13 cellular contexts compared by ENCODE assay signal in genomic region chr2:27096748-27097297, GRCh38. TPM values are rescaled to one million over a fixed set of nuclear protein-coding genes. Genes with fewer than 3 reads are reported as not detected.
DNase-seq lines count a peak whose midpoint lies in the region; ATAC-seq and TF ChIP-seq lines count a peak whose summit lies in the region.
"Had no signal": no experiment of that assay in that cellular context is flagged by ENCODE, and none has a peak within 500 bp of the region (broad histone marks: within the 10 kb centered on the region; RNA-seq: fewer than 3 reads in every experiment).

No MANE protein-coding gene starts in this region.

- H3K4me1 Mint-ChIP-seq in T-helper 17 cell = peaks cover 2% of the 10 kb centered on the region

- ATAC-seq in T-helper 17 cell (no peak), HG03432 (IDR thresholded peaks at IDR 0.05; ENCODE audit: unreplicated experiment) (no peak)

- DNase-seq in CD1c-positive myeloid dendritic cell (ENCODE audit: extremely low spot score) (peak; percentile 66), T-helper 17 cell (no peak), NOMO-1 treated with DMSO at 0.1 percent for 48 hours (lab: John Stamatoyannopoulos, UW; ENCODE audit: unreplicated experiment) (no peak)
- no peak for DNase-seq in effector CD8-positive, alpha-beta T cell (lab: John Stamatoyannopoulos, UW)
- DNase-seq: activated B cell treated with CpG ODN at 0.5 μM for 24 hours, activated T-cell treated with anti-CD3 and anti-CD28 coated beads for 4 hours, AML-193, NCI-H2081 treated with DMSO at 0.1 percent for 48 hours, SIG-M5 had no signal

- 43% methylated on average over 3 of the region's 3 CpGs for WGBS in liver

- peak overlapping the region; percentile 50 for H3K4me3 Mint-ChIP-seq in T-helper 17 cell

- no peak for TF ChIP-seq RAD21 in liver (IDR thresholded peaks at IDR 0.05)

- no peaks in the 10 kb centered on the region for H3K27me3 ChIP-seq in liver (ENCODE audit: control insufficient read depth in 4 of 4, insufficient read depth in 4 of 4, low read length in 3 of 4)
- H3K27me3 ChIP-seq: vagina had no signal

- TF ChIP-seq CTCF in liver (IDR thresholded peaks at IDR 0.05; ENCODE audit: low read depth, low read length, missing input control) = no peak

- H3K4me3 ChIP-seq in liver (ENCODE audit: low read depth in 1 of 3, low read length in 3 of 3) = no peak overlapping the region

- peaks cover 22 to 64% (median 56%) of the 10 kb centered on the region in 4 donors for H3K4me1 ChIP-seq in liver (ENCODE audit: control insufficient read depth in 4 of 4, insufficient read depth in 4 of 4, low read length in 3 of 4)

- H3K27ac ChIP-seq in liver (ENCODE audit: low read depth in 1 of 2, low read length in 2 of 2) = peak overlapping the region; percentile 82 to 87
- H3K27ac ChIP-seq: vagina had no signal

- H3K27me3 Mint-ChIP-seq in T-helper 17 cell = no peaks in the 10 kb centered on the region
- H3K27me3 Mint-ChIP-seq: activated B cell treated with CpG ODN at 0.5 μM for 24 hours had no signal

- H3K36me3 Mint-ChIP-seq in T-helper 17 cell (ENCODE audit: low read depth) = no peaks in the 10 kb centered on the region

- peaks cover 8 to 30% (median 21%) of the 10 kb centered on the region in 4 donors for H3K36me3 ChIP-seq in liver (ENCODE audit: control insufficient read depth in 4 of 4, insufficient read depth in 3 of 4, low read depth in 1 of 4, low read length in 3 of 4)
- H3K36me3 ChIP-seq: vagina had no signal

- H3K9ac ChIP-seq in liver (ENCODE audit: low read depth in 1 of 2, low read length in 2 of 2) = no peak overlapping the region

- peak overlapping the region; percentile 11 for H3K27ac Mint-ChIP-seq in T-helper 17 cell
- H3K27ac Mint-ChIP-seq: activated B cell treated with CpG ODN at 0.5 μM for 24 hours, HFFc6 had no signal

- no peaks in the 10 kb centered on the region for H3K9me3 ChIP-seq in T-helper 17 cell (ENCODE audit: control insufficient read depth, low read length, poor library complexity, severe bottlenecking)
- no peaks in the 10 kb centered on the region for H3K9me3 ChIP-seq in liver (ENCODE audit: control insufficient read depth in 4 of 4, low read length in 3 of 4)
- H3K9me3 ChIP-seq: vagina had no signal

TF ChIP-seq in liver, 16 proteins besides CTCF, POLR2A, EP300 and RAD21:
- no peak for TF ChIP-seq HNF4G (IDR thresholded peaks at IDR 0.05)
- TF ChIP-seq FOXA2 (IDR thresholded peaks at IDR 0.05) = no peak
- TF ChIP-seq TAF1 (conservative IDR thresholded peaks at IDR 0.05) = no peak
- no peak for TF ChIP-seq RXRA (IDR thresholded peaks at IDR 0.05)
- TF ChIP-seq ATF3 (IDR thresholded peaks at IDR 0.05) = no peak
- no peak for TF ChIP-seq YY1 (IDR thresholded peaks at IDR 0.05)
- no peak for TF ChIP-seq NR2F2 (IDR thresholded peaks at IDR 0.05)
- TF ChIP-seq SP1 (IDR thresholded peaks at IDR 0.05) = no peak
- no peak for TF ChIP-seq GABPA (IDR thresholded peaks at IDR 0.05 in 1 of 2, conservative IDR thresholded peaks at IDR 0.05 in 1 of 2)
- TF ChIP-seq EGR1 (IDR thresholded peaks at IDR 0.05; ENCODE audit: low read depth in 2 of 2) = no peak
- TF ChIP-seq REST (IDR thresholded peaks at IDR 0.05) = no peak
- TF ChIP-seq JUND (IDR thresholded peaks at IDR 0.05) = no peak
- no peak for TF ChIP-seq MAX (IDR thresholded peaks at IDR 0.05)
- no peak for TF ChIP-seq ZBTB33 (IDR thresholded peaks at IDR 0.05)
- no peak for TF ChIP-seq FOXA1 (IDR thresholded peaks at IDR 0.05)
- no peak for TF ChIP-seq HNF4A (conservative IDR thresholded peaks at IDR 0.05)

RNA-seq across cellular contexts. Expression of gene KHK, which starts 10.3 kb away (rescaled TPM):
- 1 to 10 TPM; 4.5 to 5.4 TPM for total RNA-seq in T-helper 17 cell
- total RNA-seq in liver = 100 to 1,000 TPM in 1 of 2 donors, 10 to 100 TPM in 1; 26.1 to 152 TPM
- 100 to 1,000 TPM; 223 to 462 TPM for polyA plus RNA-seq in liver

RNA-seq across cellular contexts. Expression of gene EMILIN1, which starts 18.4 kb away (rescaled TPM):
- total RNA-seq in T-helper 17 cell = 1 to 10 TPM in 1 of 2 donors, under 1 TPM in 1; 0.32 to 1.7 TPM
- total RNA-seq in liver = 10 to 100 TPM; 24.8 to 26.1 TPM
- 10 to 100 TPM in 1 of 2 donors, 1 to 10 TPM in 1; 3.4 to 23.1 TPM for polyA plus RNA-seq in liver

RNA-seq across cellular contexts. Expression of gene CGREF1, which starts 22.1 kb away (rescaled TPM):
- total RNA-seq in T-helper 17 cell = not detected
- 10 to 100 TPM in 1 of 2 donors, under 1 TPM in 1; 0.98 to 10.3 TPM for total RNA-seq in liver
- 10 to 100 TPM; 13.0 to 16.1 TPM for polyA plus RNA-seq in liver

RNA-seq across cellular contexts. Expression of gene OST4, which starts 25.4 kb away (rescaled TPM):
- total RNA-seq in T-helper 17 cell = 100 to 1,000 TPM; 284 to 371 TPM
- total RNA-seq in liver = 100 to 1,000 TPM in 1 of 2 donors, 10 to 100 TPM in 1; 94.8 to 186 TPM
- polyA plus RNA-seq in liver = 100 to 1,000 TPM; 227 to 377 TPM

RNA-seq across cellular contexts. Expression of gene ABHD1, which starts 26.8 kb away (rescaled TPM):
- total RNA-seq in T-helper 17 cell = under 1 TPM; 0.65 to 0.94 TPM
- under 1 TPM; 0.09 to 0.67 TPM for total RNA-seq in liver
- polyA plus RNA-seq in liver = 1 to 10 TPM in 1 of 2 donors, under 1 TPM in 1; 0.54 to 2.0 TPM
- total RNA-seq: HFFc6, vagina had no signal

Comparison
In these comparisons a context has a peak if more than half of its experiments do, and no peak if none do; other contexts are left out.
1. RNA of gene KHK, which starts 10.3 kb away (total RNA-seq): 26.1 to 152 TPM in liver; 4.5 to 5.4 TPM in T-helper 17 cell; every median in the first group is over 4 times any median in the second.
2. RNA of gene EMILIN1, which starts 18.4 kb away (total RNA-seq): 24.8 to 26.1 TPM in liver; 0.32 to 1.7 TPM in T-helper 17 cell; every median in the first group is over 4 times any median in the second.